In the genomic region with DNA sequence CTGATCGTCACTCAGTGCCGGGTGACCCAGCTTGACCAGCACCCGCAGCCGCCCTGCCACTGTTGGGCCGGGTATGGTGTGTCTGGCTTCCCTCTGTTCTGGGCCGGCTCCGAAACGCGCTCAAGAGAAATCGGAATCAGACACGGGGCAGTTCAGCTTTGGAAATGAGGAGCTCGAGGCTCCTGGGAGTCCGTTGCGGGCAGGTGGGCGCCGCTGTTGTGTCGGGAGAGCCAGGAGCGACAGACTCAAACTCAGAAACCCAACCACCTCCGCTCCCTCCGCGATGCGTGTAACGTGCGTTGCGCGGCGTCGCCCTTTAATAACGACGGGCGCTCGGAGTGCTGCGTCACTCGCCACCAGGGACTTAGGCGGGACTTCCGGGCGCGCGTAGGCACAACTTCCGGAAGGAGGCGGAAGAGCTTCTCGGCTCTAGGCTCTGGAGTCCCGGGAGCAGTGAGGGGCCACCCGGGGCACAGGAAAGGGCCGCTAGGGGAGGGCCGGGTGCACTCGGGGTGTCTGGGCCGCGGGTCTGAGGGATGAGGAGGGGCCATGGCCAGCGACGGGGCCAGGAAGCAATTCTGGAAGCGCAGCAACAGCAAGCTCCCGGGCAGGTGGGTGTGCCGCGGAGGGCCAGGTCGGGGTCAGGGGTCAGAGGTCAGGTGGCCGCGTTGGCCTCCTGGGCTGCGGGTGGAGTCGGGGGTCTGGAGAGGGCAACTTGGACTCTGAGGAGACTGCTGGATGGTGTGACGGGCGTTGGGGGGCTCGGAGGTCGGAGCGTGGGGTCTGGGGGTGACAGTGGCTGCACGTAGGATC, we compare ENCODE assay signal across 8 cellular contexts. TPM values are rescaled to one million over a fixed set of nuclear protein-coding genes. Genes with fewer than 3 reads are reported as not detected.
DNase-seq lines count a peak whose midpoint lies in the region; ATAC-seq, FAIRE-seq and TF ChIP-seq lines count a peak whose summit lies in the region.

A gene with protein sequence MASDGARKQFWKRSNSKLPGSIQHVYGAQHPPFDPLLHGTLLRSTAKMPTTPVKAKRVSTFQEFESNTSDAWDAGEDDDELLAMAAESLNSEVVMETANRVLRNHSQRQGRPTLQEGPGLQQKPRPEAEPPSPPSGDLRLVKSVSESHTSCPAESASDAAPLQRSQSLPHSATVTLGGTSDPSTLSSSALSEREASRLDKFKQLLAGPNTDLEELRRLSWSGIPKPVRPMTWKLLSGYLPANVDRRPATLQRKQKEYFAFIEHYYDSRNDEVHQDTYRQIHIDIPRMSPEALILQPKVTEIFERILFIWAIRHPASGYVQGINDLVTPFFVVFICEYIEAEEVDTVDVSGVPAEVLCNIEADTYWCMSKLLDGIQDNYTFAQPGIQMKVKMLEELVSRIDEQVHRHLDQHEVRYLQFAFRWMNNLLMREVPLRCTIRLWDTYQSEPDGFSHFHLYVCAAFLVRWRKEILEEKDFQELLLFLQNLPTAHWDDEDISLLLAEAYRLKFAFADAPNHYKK (plus strand): TSS at position 413 of the 813 bp plus-strand sequence. CDS start 137 bp downstream, at position 550.

- TF ChIP-seq CTCF in prostate gland (IDR thresholded peaks at IDR 0.05), result peak in 2 of 4 experiments; percentile 46 to 59

- ATAC-seq in HG02870 (IDR thresholded peaks at IDR 0.05; ENCODE audit: unreplicated experiment), result peak; percentile 64
- peak; percentile 94 for ATAC-seq in left ventricle myocardium superior

- DNase-seq in GM12892 (ENCODE audit: insufficient read length), result peak; percentile 95
- DNase-seq in NCI-H1694 (lab: John Stamatoyannopoulos, UW), result peak; percentile 92
- peak; percentile 85 to 97 (median 91) for DNase-seq in T-helper 2 cell
- DNase-seq in left ventricle myocardium superior, result peak; percentile 98
- DNase-seq in prostate gland (ENCODE audit: low spot score), result peak; percentile 90
- peak; percentile 96 for DNase-seq in ureter (ENCODE audit: low spot score)

- H3K4me3 ChIP-seq in prostate gland, result peak within 1 kb of the TSS; percentile 81 to 98

- no peaks in the 10 kb centered on the region for H3K36me3 ChIP-seq in prostate gland

- H3K27ac ChIP-seq in angular gyrus (ENCODE audit: low read depth, low read length) (peak within 1 kb of the TSS; percentile 94), prostate gland (peak within 1 kb of the TSS; percentile 88 to 90)

- H3K9me3 ChIP-seq in prostate gland, result no peaks in the 10 kb centered on the region

- intact Hi-C loops in left ventricle myocardium superior (cut with micrococcal nuclease) (no loop called here), prostate gland (cut with DNase I) (no loop called here)

- WGBS in prostate gland, result under 1% methylated on average over 45 of the region's 66 CpGs

- peak; percentile 99 for FAIRE-seq in GM12892 (lab: Jason Lieb, UNC)

- TF ChIP-seq POLR2A in GM12892 (IDR thresholded peaks at IDR 0.05; ENCODE audit: low read depth, low read length) (peak; percentile 95), prostate gland (IDR thresholded peaks at IDR 0.05) (peak; percentile 93)

- H3K4me1 ChIP-seq in prostate gland (replicated peaks), result no peaks in the 10 kb centered on the region

- H3K27me3 ChIP-seq in prostate gland (replicated peaks; ENCODE audit: insufficient read depth), result no peaks in the 10 kb centered on the region

RNA-seq across cellular contexts. Expression of the gene that starts here (rescaled TPM):
- 29.0 TPM for polyA plus RNA-seq in GM12892 (2012; ENCODE audit: missing spikeins)
- total RNA-seq in left ventricle myocardium superior, result 15.8 TPM
- 10 to 100 TPM; 16.0 to 30.7 TPM for total RNA-seq in prostate gland
- total RNA-seq in ureter, result 32.6 TPM

Comparison
In these comparisons a context has a peak if more than half of its experiments do, and no peak if none do; other contexts are left out.
1. Peak in every context shown above with its lines: DNase-seq, ATAC-seq, H3K4me3 ChIP-seq and H3K27ac ChIP-seq.